ENCODE assay signal across 1 cellular context in genomic region chr7:76201732-76202665, GRCh38.
A peak's percentile ranks its signal among the peaks of the same experiment; 100 is the strongest.
TF ChIP-seq lines count a peak whose summit lies in the region.

Gene SRRM3 (plus strand): TSS chr7:76201896. CDS start chr7:76235067, 33,171 bp downstream.

TF ChIP-seq in HEK293, 187 proteins besides CTCF, POLR2A, EP300 and RAD21 (continued from another document):
- TF ChIP-seq ZNF398 (tag by site-specific recombination; IDR thresholded peaks at IDR 0.05) = 0 out of 2 replicates have a peak, but pooled peaks have one; percentile 18
- TF ChIP-seq ZSCAN18 (tag by site-specific recombination; IDR thresholded peaks at IDR 0.05) = 0 out of 2 replicates have a peak, but pooled peaks have one; percentile 24
- 0 out of 2 replicates have a peak, but pooled peaks have one; percentile 19 for TF ChIP-seq ZBTB8A (tag by site-specific recombination; IDR thresholded peaks at IDR 0.05)
- TF ChIP-seq MEIS1 (CRISPR knock-in tag; IDR thresholded peaks at IDR 0.05; ENCODE audit: borderline replicate concordance) = 0 out of 2 replicates have a peak, but pooled peaks have one; percentile 12
- TF ChIP-seq IKZF3 (tag by site-specific recombination; IDR thresholded peaks at IDR 0.05) = 0 out of 2 replicates have a peak, but pooled peaks have one; percentile 31
- no peak for TF ChIP-seq ZNF362 (tag by site-specific recombination; IDR thresholded peaks at IDR 0.05)
- TF ChIP-seq GLIS1 (tag by site-specific recombination; IDR thresholded peaks at IDR 0.05) = peak; percentile 70
- TF ChIP-seq ZBTB44 (tag by site-specific recombination; IDR thresholded peaks at IDR 0.05) = peak; percentile 63; the same call in 1 of the 2 replicates
- peak; percentile 94 for TF ChIP-seq REST (tag by site-specific recombination; IDR thresholded peaks at IDR 0.05)
- no peak for TF ChIP-seq ZBTB49 (tag by site-specific recombination; IDR thresholded peaks at IDR 0.05; ENCODE audit: low read depth)
- TF ChIP-seq ZNF561 (tag by site-specific recombination; IDR thresholded peaks at IDR 0.05; ENCODE audit: borderline replicate concordance) = peak; percentile 74; the same call in 1 of the 2 replicates
- TF ChIP-seq YY1 (tag by site-specific recombination; IDR thresholded peaks at IDR 0.05) = peak; percentile 47; the same call in 1 of the 2 replicates
- 0 out of 2 replicates have a peak, but pooled peaks have one; percentile 12 for TF ChIP-seq ZFHX2 (tag by site-specific recombination; conservative IDR thresholded peaks at IDR 0.05)
- TF ChIP-seq ZNF626 (tag by site-specific recombination; IDR thresholded peaks at IDR 0.05) = 0 out of 2 replicates have a peak, but pooled peaks have one; percentile 30
- 0 out of 2 replicates have a peak, but pooled peaks have one; percentile 40 for TF ChIP-seq ZNF174 (tag by site-specific recombination; IDR thresholded peaks at IDR 0.05)
- TF ChIP-seq HOXD13 (CRISPR knock-in tag; IDR thresholded peaks at IDR 0.05; ENCODE audit: borderline replicate concordance) = peak; percentile 53; the same call in 1 of the 2 replicates
- no peak for TF ChIP-seq ZNF792 (tag by site-specific recombination; IDR thresholded peaks at IDR 0.05)
- peak; percentile 91 for TF ChIP-seq ZSCAN30 (tag by site-specific recombination; IDR thresholded peaks at IDR 0.05)
- TF ChIP-seq ZNF488 (tag by site-specific recombination; IDR thresholded peaks at IDR 0.05) = no peak
- TF ChIP-seq PBX3 (CRISPR knock-in tag; IDR thresholded peaks at IDR 0.05) = peak; percentile 95
